Comparison of ENCODE assay signal across 24 cellular contexts in genomic region chr2:194271283-194271961, GRCh38.
"Had no signal": no experiment of that assay in that cellular context is flagged by ENCODE, and none has a peak within 500 bp of the region (broad histone marks: within the 10 kb centered on the region; RNA-seq: fewer than 3 reads in every experiment).

No MANE protein-coding gene starts in this region.

- H3K9me3 Mint-ChIP-seq: endodermal cell; naive thymus-derived CD8-positive, alpha-beta T cell; stimulated activated naive CD8-positive, alpha-beta T cell treated with anti-CD3 and anti-CD28 coated beads, Interleukin-15, amount 100 ng/mL, for 72 hours had no signal

- H3K36me3 ChIP-seq: colonic mucosa, heart right ventricle, right lobe of liver, tibial nerve, upper lobe of right lung, vagina had no signal

- H3K4me1 Mint-ChIP-seq: endodermal cell; naive thymus-derived CD8-positive, alpha-beta T cell; stimulated activated effector memory CD8-positive, alpha-beta T cell treated with anti-CD3 and anti-CD28 coated beads, Interleukin-12 subunit alpha, Interleukin-12 subunit beta, amount 100 ng/mL, for 72 hours; stimulated activated naive CD8-positive, alpha-beta T cell treated with anti-CD3 and anti-CD28 coated beads, Interleukin-15, amount 100 ng/mL, for 72 hours had no signal

- H3K9me3 ChIP-seq: colonic mucosa, heart right ventricle, mucosa of descending colon, psoas muscle, right lobe of liver, testis, tibial nerve, upper lobe of right lung, vagina had no signal

- ATAC-seq: heart right ventricle; left lobe of liver; mucosa of descending colon; psoas muscle; right lobe of liver; stimulated activated effector memory CD8-positive, alpha-beta T cell treated with anti-CD3 and anti-CD28 coated beads, Interleukin-12 subunit alpha, Interleukin-12 subunit beta, amount 100 ng/mL, for 72 hours; stimulated activated naive CD8-positive, alpha-beta T cell treated with anti-CD3 and anti-CD28 coated beads, Interleukin-15, amount 100 ng/mL, for 72 hours; upper lobe of right lung had no signal

- H3K27ac Mint-ChIP-seq: endodermal cell; naive thymus-derived CD8-positive, alpha-beta T cell; stimulated activated effector memory CD8-positive, alpha-beta T cell treated with anti-CD3 and anti-CD28 coated beads, Interleukin-12 subunit alpha, Interleukin-12 subunit beta, amount 100 ng/mL, for 72 hours; stimulated activated naive CD8-positive, alpha-beta T cell treated with anti-CD3 and anti-CD28 coated beads, Interleukin-15, amount 100 ng/mL, for 72 hours had no signal

- H3K4me3 Mint-ChIP-seq: endodermal cell; naive thymus-derived CD8-positive, alpha-beta T cell; stimulated activated effector memory CD8-positive, alpha-beta T cell treated with anti-CD3 and anti-CD28 coated beads, Interleukin-12 subunit alpha, Interleukin-12 subunit beta, amount 100 ng/mL, for 72 hours; stimulated activated naive CD8-positive, alpha-beta T cell treated with anti-CD3 and anti-CD28 coated beads, Interleukin-15, amount 100 ng/mL, for 72 hours had no signal

- H3K27ac ChIP-seq: colonic mucosa, heart right ventricle, psoas muscle, right lobe of liver, testis, tibial nerve, upper lobe of right lung, vagina had no signal

- FAIRE-seq: endothelial cell of umbilical vein, frontal cortex had no signal

- H3K36me3 Mint-ChIP-seq: naive thymus-derived CD8-positive, alpha-beta T cell; stimulated activated effector memory CD8-positive, alpha-beta T cell treated with anti-CD3 and anti-CD28 coated beads, Interleukin-12 subunit alpha, Interleukin-12 subunit beta, amount 100 ng/mL, for 72 hours had no signal

- H3K27me3 ChIP-seq: colonic mucosa, heart right ventricle, right lobe of liver, testis, tibial nerve, upper lobe of right lung, vagina had no signal

- H3K4me1 ChIP-seq: colonic mucosa, heart right ventricle, psoas muscle, right lobe of liver, testis, tibial nerve, upper lobe of right lung, vagina had no signal

- DNase-seq: colonic mucosa; dermis blood vessel endothelial cell; effector CD4-positive, alpha-beta T cell; endodermal cell; heart right ventricle; hypothalamus; islet precursor cell; mammary epithelial cell; mucosa of descending colon; naive thymus-derived CD8-positive, alpha-beta T cell; psoas muscle; retina; right lobe of liver; stimulated activated CD4-positive, alpha-beta T cell treated with anti-CD3 and anti-CD28 coated beads, Interleukin-4, amount 100 ng/mL, for 1 hour; stimulated activated CD8-positive, alpha-beta memory T cell treated with anti-CD3 and anti-CD28 coated beads, Interleukin-4, amount 100 ng/mL, for 48 hours; stimulated activated naive CD8-positive, alpha-beta T cell treated with anti-CD3 and anti-CD28 coated beads, Interleukin-15, amount 100 ng/mL, for 72 hours; testis; upper lobe of right lung had no signal

- H3K27me3 Mint-ChIP-seq: naive thymus-derived CD8-positive, alpha-beta T cell; stimulated activated naive CD8-positive, alpha-beta T cell treated with anti-CD3 and anti-CD28 coated beads, Interleukin-15, amount 100 ng/mL, for 72 hours had no signal

- H3K4me3 ChIP-seq: colonic mucosa, heart right ventricle, mucosa of descending colon, psoas muscle, right lobe of liver, testis, tibial nerve, upper lobe of right lung, vagina had no signal
